In genomic region chr7:139701908-139702307, GRCh38 we compare ENCODE assay signal across 15 cellular contexts.
DNase-seq lines count a peak whose midpoint lies in the region; ATAC-seq, FAIRE-seq and TF ChIP-seq lines count a peak whose summit lies in the region.
"Had no signal": no experiment of that assay in that cellular context is flagged by ENCODE, and none has a peak within 500 bp of the region (broad histone marks: within the 10 kb centered on the region; RNA-seq: fewer than 3 reads in every experiment).

No MANE protein-coding gene starts in this region.

- no peak overlapping the region for H3K14ac ChIP-seq in neuronal stem cell (ENCODE audit: low read length)

- no peak overlapping the region for H2BK12ac ChIP-seq in neuronal stem cell (ENCODE audit: low read length)

- DNase-seq in activated naive CD8-positive, alpha-beta T cell treated with anti-CD3 and anti-CD28 coated beads, Interleukin-2, amount 50 U/mL, for 24 hours = no peak
- no peak for DNase-seq in activated naive CD8-positive, alpha-beta T cell treated with anti-CD3 and anti-CD28 coated beads for 36 hours
- DNase-seq in cardiac muscle cell (ENCODE audit: low read depth in 1 of 2, low spot score in 1 of 2) (no peak), neuronal stem cell (ENCODE audit: low spot score) (no peak), HPDE6-E6E7 (ENCODE audit: extremely low spot score) (no peak), GM20000 (ENCODE audit: low spot score) (no peak), small intestine (no peak), GM03348 (ENCODE audit: low spot score) (no peak)
- DNase-seq: activated CD4-positive, alpha-beta T cell treated with anti-CD3 and anti-CD28 coated beads for 48 hours; CD8-positive, alpha-beta memory T cell; MM.1S had no signal

- TF ChIP-seq CTCF in cardiac muscle cell (IDR thresholded peaks at IDR 0.05; ENCODE audit: low read depth, low read length) (no peak), GM20000 (IDR thresholded peaks at IDR 0.05; ENCODE audit: extremely low read depth, missing control alignments) (no peak)

- FAIRE-seq in small intestine (lab: Jason Lieb, UNC) = no peak
- FAIRE-seq: A204.1 had no signal

- H4K8ac ChIP-seq in neuronal stem cell (ENCODE audit: low read depth, low read length) = no peak overlapping the region

- WGBS in neuronal stem cell (ENCODE audit: extremely low coverage in 2 of 2, insufficient read length in 2 of 2, insufficient replicate concordance in 1 of 2), 2 donors = no CpG with 5 or more reads among the region's 12 CpGs
- 82 to 88% (median 83%) methylated on average over 12 of the region's 12 CpGs for WGBS in small intestine, 3 donors

- no peaks in the 10 kb centered on the region for H3K9me3 ChIP-seq in cardiac muscle cell (ENCODE audit: low read depth)
- no peaks in the 10 kb centered on the region for H3K9me3 ChIP-seq in neuronal stem cell (replicated peaks in 1 of 2; ENCODE audit: control insufficient read depth in 2 of 2, insufficient read depth in 1 of 2, low read depth in 1 of 2, low read length in 2 of 2)
- no peaks in the 10 kb centered on the region for H3K9me3 ChIP-seq in small intestine (ENCODE audit: control insufficient read depth, low read depth)
- H3K9me3 ChIP-seq: tibial nerve had no signal

- no peak overlapping the region for H3K4me3 ChIP-seq in cardiac muscle cell
- no peak overlapping the region for H3K4me3 ChIP-seq in neuronal stem cell (ENCODE audit: low read length in 2 of 2)
- H3K4me3 ChIP-seq in small intestine (ENCODE audit: low read depth in 1 of 2, low read length in 2 of 2) = no peak overlapping the region
- H3K4me3 ChIP-seq: tibial nerve had no signal

- H2BK15ac ChIP-seq in neuronal stem cell (ENCODE audit: low read length) = no peak overlapping the region

- H3K4ac ChIP-seq in neuronal stem cell (ENCODE audit: low read length) = no peak overlapping the region

- H2BK5ac ChIP-seq in neuronal stem cell (ENCODE audit: low read length) = no peak overlapping the region

- no peak overlapping the region for H3K9ac ChIP-seq in neuronal stem cell (ENCODE audit: low read depth, low read length, poor library complexity)

- H3K27ac ChIP-seq in cardiac muscle cell (peak overlapping the region; percentile 78), neuronal stem cell (replicated peaks; ENCODE audit: low read length) (no peak overlapping the region), small intestine (ENCODE audit: low read depth in 1 of 2, low read length in 1 of 2) (peak overlapping the region in 1 of 2 donors; percentile 64)

- H3K36me3 ChIP-seq in cardiac muscle cell (no peaks in the 10 kb centered on the region), neuronal stem cell (replicated peaks in 1 of 2; ENCODE audit: control insufficient read depth in 2 of 2, insufficient read depth in 2 of 2, low read length in 2 of 2) (peaks cover 0 to 25% of the 10 kb centered on the region in 2 donors), small intestine (ENCODE audit: control insufficient read depth in 2 of 2, insufficient read depth in 2 of 2, low read length in 2 of 2) (no peaks in the 10 kb centered on the region)

- peak overlapping the region; percentile 1 for H3K23ac ChIP-seq in neuronal stem cell (ENCODE audit: low read depth, low read length, poor library complexity)

- H3K4me1 Mint-ChIP-seq in activated naive CD8-positive, alpha-beta T cell treated with anti-CD3 and anti-CD28 coated beads, Interleukin-2, amount 50 U/mL, for 24 hours = peaks cover 17% of the 10 kb centered on the region
- peaks cover 12% of the 10 kb centered on the region for H3K4me1 Mint-ChIP-seq in activated naive CD8-positive, alpha-beta T cell treated with anti-CD3 and anti-CD28 coated beads for 36 hours
- H3K4me1 Mint-ChIP-seq: mesothelial cell of epicardium had no signal

- H2AFZ ChIP-seq in neuronal stem cell (ENCODE audit: low read length) = no peak overlapping the region

- no peak overlapping the region for H4K91ac ChIP-seq in neuronal stem cell (ENCODE audit: low read depth, low read length, poor library complexity)

- H3K27ac Mint-ChIP-seq in activated naive CD8-positive, alpha-beta T cell treated with anti-CD3 and anti-CD28 coated beads, Interleukin-2, amount 50 U/mL, for 24 hours = peak overlapping the region; percentile 31
- no peak overlapping the region for H3K27ac Mint-ChIP-seq in activated naive CD8-positive, alpha-beta T cell treated with anti-CD3 and anti-CD28 coated beads for 36 hours
- H3K27ac Mint-ChIP-seq: CD8-positive, alpha-beta memory T cell; mesothelial cell of epicardium had no signal

- H2BK120ac ChIP-seq in neuronal stem cell (ENCODE audit: low read depth, low read length) = no peak overlapping the region

- no peak overlapping the region for H3K4me2 ChIP-seq in neuronal stem cell (ENCODE audit: insufficient read depth, low read length, poor library complexity, severe bottlenecking)

- H3K27me3 Mint-ChIP-seq in activated naive CD8-positive, alpha-beta T cell treated with anti-CD3 and anti-CD28 coated beads, Interleukin-2, amount 50 U/mL, for 24 hours = no peaks in the 10 kb centered on the region
- H3K27me3 Mint-ChIP-seq in activated naive CD8-positive, alpha-beta T cell treated with anti-CD3 and anti-CD28 coated beads for 36 hours = no peaks in the 10 kb centered on the region
- H3K27me3 Mint-ChIP-seq: CD8-positive, alpha-beta memory T cell had no signal

- H3K79me1 ChIP-seq in neuronal stem cell (ENCODE audit: low read depth, low read length) = peaks cover 8% of the 10 kb centered on the region

- no peak for ATAC-seq in activated naive CD8-positive, alpha-beta T cell treated with anti-CD3 and anti-CD28 coated beads, Interleukin-2, amount 50 U/mL, for 24 hours

- H3K4me3 Mint-ChIP-seq in activated naive CD8-positive, alpha-beta T cell treated with anti-CD3 and anti-CD28 coated beads, Interleukin-2, amount 50 U/mL, for 24 hours = no peak overlapping the region
- H3K4me3 Mint-ChIP-seq in activated naive CD8-positive, alpha-beta T cell treated with anti-CD3 and anti-CD28 coated beads for 36 hours = no peak overlapping the region
- H3K4me3 Mint-ChIP-seq: CD8-positive, alpha-beta memory T cell; mesothelial cell of epicardium; T-helper 1 cell treated with Interleukin-12 subunit alpha and Interleukin-12 subunit beta and Interleukin-4 antibody, amounts not matched to agents 30 μg/mL and 1 μg/mL, for 36 hours had no signal

- no peak overlapping the region for H3K18ac ChIP-seq in neuronal stem cell (ENCODE audit: low read length)

- no peaks in the 10 kb centered on the region for H3K9me3 Mint-ChIP-seq in activated naive CD8-positive, alpha-beta T cell treated with anti-CD3 and anti-CD28 coated beads, Interleukin-2, amount 50 U/mL, for 24 hours
- H3K9me3 Mint-ChIP-seq in activated naive CD8-positive, alpha-beta T cell treated with anti-CD3 and anti-CD28 coated beads for 36 hours = no peaks in the 10 kb centered on the region
- H3K9me3 Mint-ChIP-seq: CD8-positive, alpha-beta memory T cell; mesothelial cell of epicardium; T-helper 1 cell treated with Interleukin-12 subunit alpha and Interleukin-12 subunit beta and Interleukin-4 antibody, amounts not matched to agents 30 μg/mL and 1 μg/mL, for 36 hours had no signal

- no peak overlapping the region for H2AK5ac ChIP-seq in neuronal stem cell (ENCODE audit: low read depth, low read length)

- H3K27me3 ChIP-seq in cardiac muscle cell (no peaks in the 10 kb centered on the region), neuronal stem cell (ENCODE audit: control insufficient read depth in 3 of 3, insufficient read depth in 3 of 3, low read depth in 1 of 3, low read length in 3 of 3) (no peaks in the 10 kb centered on the region), small intestine (ENCODE audit: control insufficient read depth in 2 of 2, insufficient read depth in 2 of 2, low read length in 2 of 2) (no peaks in the 10 kb centered on the region)
- H3K27me3 ChIP-seq: tibial nerve had no signal

- H3K36me3 Mint-ChIP-seq in activated naive CD8-positive, alpha-beta T cell treated with anti-CD3 and anti-CD28 coated beads, Interleukin-2, amount 50 U/mL, for 24 hours (ENCODE audit: low read depth) = peaks cover 9% of the 10 kb centered on the region
- peaks cover 2% of the 10 kb centered on the region for H3K36me3 Mint-ChIP-seq in activated naive CD8-positive, alpha-beta T cell treated with anti-CD3 and anti-CD28 coated beads for 36 hours

- H3K4me1 ChIP-seq in cardiac muscle cell (ENCODE audit: low read depth) = peaks cover 27% of the 10 kb centered on the region
- H3K4me1 ChIP-seq in neuronal stem cell (ENCODE audit: control insufficient read depth in 2 of 2, insufficient read depth in 1 of 2, low read depth in 1 of 2, low read length in 2 of 2) = peaks cover 0 to 7% of the 10 kb centered on the region in 2 donors
- H3K4me1 ChIP-seq in small intestine (ENCODE audit: control insufficient read depth in 2 of 2, insufficient read depth in 1 of 2, low read depth in 1 of 2, low read length in 1 of 2) = peaks cover 0 to 4% of the 10 kb centered on the region in 2 donors
